In genomic region chr1:50783286-50783685, GRCh38 we compare ENCODE assay signal across 12 cellular contexts.
A peak's percentile ranks its signal among the peaks of the same experiment; 100 is the strongest.
DNase-seq lines count a peak whose midpoint lies in the region; ATAC-seq and TF ChIP-seq lines count a peak whose summit lies in the region.
"Had no signal": no experiment of that assay in that cellular context is flagged by ENCODE, and none has a peak within 500 bp of the region (broad histone marks: within the 10 kb centered on the region; RNA-seq: fewer than 3 reads in every experiment).

No MANE protein-coding gene starts in this region.

- H3K27me3 ChIP-seq in DND-41 (ENCODE audit: insufficient read depth, low read length, poor library complexity) = no peaks in the 10 kb centered on the region
- H3K27me3 ChIP-seq in skeletal muscle satellite cell (ENCODE audit: control insufficient read depth, insufficient read depth, low read length) = no peaks in the 10 kb centered on the region

- no peak for TF ChIP-seq CTCF in DND-41 (IDR thresholded peaks at IDR 0.05; ENCODE audit: borderline replicate concordance, extremely low read depth, low read length, poor library complexity, severe bottlenecking)
- TF ChIP-seq CTCF in fibroblast of mammary gland (conservative IDR thresholded peaks at IDR 0.05; ENCODE audit: control insufficient read depth, insufficient read depth, low read depth, low read length) = no peak
- no peak for TF ChIP-seq CTCF in mesothelial cell of epicardium (IDR thresholded peaks at IDR 0.05; ENCODE audit: unreplicated experiment)

- H3K9ac ChIP-seq in DND-41 (ENCODE audit: low read depth, low read length) (no peak overlapping the region), skeletal muscle satellite cell (ENCODE audit: low read depth, low read length) (peak overlapping the region; percentile 77)

- no peak overlapping the region for H3K27ac ChIP-seq in DND-41 (ENCODE audit: low read length)

- DNase-seq in DND-41 (no peak), NCI-H82 (lab: John Stamatoyannopoulos, UW) (peak; percentile 89), fibroblast of mammary gland (ENCODE audit: low read depth) (peak; percentile 32), mesothelial cell of epicardium (ENCODE audit: low spot score in 2 of 2, unreplicated experiment in 2 of 2) (no peak), activated T-cell treated with anti-CD3 and anti-CD28 coated beads for 4 hours (no peak), iPS-NIHi11 (ENCODE audit: low spot score) (no peak)
- DNase-seq: amygdala, cerebellar nuclear complex, DMS79 treated with DMSO at 0.1 percent for 48 hours, left cardiac atrium, SW 1271 had no signal

- peak; percentile 49; the same call in 2 of the 3 replicates for ATAC-seq in DND-41 (ENCODE audit: insufficient read depth, low read depth)
- ATAC-seq: left cardiac atrium had no signal

- H3K4me1 Mint-ChIP-seq in mesothelial cell of epicardium = no peaks in the 10 kb centered on the region

- peaks cover 55% of the 10 kb centered on the region for H3K36me3 ChIP-seq in DND-41 (ENCODE audit: insufficient read depth, low read length)
- peaks cover 12% of the 10 kb centered on the region for H3K36me3 ChIP-seq in skeletal muscle satellite cell (ENCODE audit: insufficient read depth, low read length)

- H3K9me3 ChIP-seq in DND-41 (ENCODE audit: insufficient read depth, low read length, severe bottlenecking) (no peaks in the 10 kb centered on the region), skeletal muscle satellite cell (replicated peaks; ENCODE audit: low read length) (no peaks in the 10 kb centered on the region)

- peaks cover 9% of the 10 kb centered on the region for H3K9me3 Mint-ChIP-seq in mesothelial cell of epicardium

- no peak overlapping the region for H3K4me3 Mint-ChIP-seq in mesothelial cell of epicardium

- peaks cover 50% of the 10 kb centered on the region for H3K36me3 Mint-ChIP-seq in mesothelial cell of epicardium

- H3K4me2 ChIP-seq in DND-41 (ENCODE audit: insufficient read depth, low read length) (no peak overlapping the region), skeletal muscle satellite cell (ENCODE audit: low read length) (peak overlapping the region; percentile 79)

- H3K27ac Mint-ChIP-seq in mesothelial cell of epicardium = no peak overlapping the region

- no peak overlapping the region for H3K4me3 ChIP-seq in DND-41 (ENCODE audit: low read depth in 1 of 2, low read length in 2 of 2)
- peak overlapping the region; percentile 55 for H3K4me3 ChIP-seq in fibroblast of mammary gland (ENCODE audit: control insufficient read depth, low read depth, low read length)
- H3K4me3 ChIP-seq in skeletal muscle satellite cell (ENCODE audit: low read length) = peak overlapping the region; percentile 65

- H4K20me1 ChIP-seq in DND-41 (ENCODE audit: insufficient read depth, low read length) = no peaks in the 10 kb centered on the region

- no peak overlapping the region for H2AFZ ChIP-seq in DND-41 (ENCODE audit: low read depth, low read length)

- no peaks in the 10 kb centered on the region for H3K27me3 Mint-ChIP-seq in mesothelial cell of epicardium (ENCODE audit: low read depth)

- H3K79me2 ChIP-seq in DND-41 (ENCODE audit: insufficient read depth, low read length) = peaks cover 33% of the 10 kb centered on the region

- peaks cover 8% of the 10 kb centered on the region; the same call in 1 of the 2 replicates for H3K4me1 ChIP-seq in DND-41 (ENCODE audit: insufficient read depth, low read length)
- no peaks in the 10 kb centered on the region for H3K4me1 ChIP-seq in skeletal muscle satellite cell (ENCODE audit: control insufficient read depth, insufficient read depth, low read length)

Comparison
In these comparisons a context has a peak if more than half of its experiments do, and no peak if none do; other contexts are left out.
1. DNase-seq: peak in NCI-H82 (single experiment) and fibroblast of mammary gland (single experiment); none in DND-41 (single experiment), mesothelial cell of epicardium (0 of 2), activated T-cell treated with anti-CD3 and anti-CD28 coated beads for 4 hours (single experiment) and iPS-NIHi11 (single experiment).
2. H3K4me3 ChIP-seq: peak in fibroblast of mammary gland (single experiment) and skeletal muscle satellite cell (single experiment); none in DND-41 (0 of 2).